ENCODE assay signal across 36 cellular contexts in the genomic region with DNA sequence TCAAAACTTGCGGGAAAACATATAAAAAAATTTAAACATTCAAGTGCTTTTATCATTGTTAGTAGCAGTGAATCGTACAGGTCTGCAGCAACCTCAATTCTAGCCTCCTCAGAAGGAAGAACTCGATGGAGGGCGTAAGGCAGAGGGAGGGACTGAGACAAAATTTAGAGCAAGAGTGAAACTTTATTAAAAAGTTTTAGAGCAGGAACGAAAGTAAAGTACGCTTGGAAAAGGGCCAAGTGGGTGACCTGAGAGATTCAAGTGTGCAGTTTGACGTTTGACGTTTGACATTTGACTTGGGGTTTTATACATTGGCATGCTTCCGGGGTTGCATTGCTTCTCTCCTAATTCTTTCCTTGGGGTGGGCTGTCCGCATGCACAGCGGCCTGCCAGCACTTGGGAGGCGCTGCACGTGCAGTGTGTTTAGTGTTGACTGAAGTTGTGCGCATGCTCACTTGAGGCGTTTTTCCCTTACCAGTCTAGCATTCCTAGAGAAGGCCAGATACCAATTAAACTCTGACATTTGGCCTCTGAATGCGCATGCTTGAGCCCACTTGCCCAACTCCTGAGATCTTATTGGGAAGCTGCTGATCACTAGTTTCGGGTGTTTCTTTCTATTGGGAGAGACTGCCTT.
"Had no signal": no experiment of that assay in that cellular context is flagged by ENCODE, and none has a peak within 500 bp of the region (broad histone marks: within the 10 kb centered on the region; RNA-seq: fewer than 3 reads in every experiment).

No MANE protein-coding gene starts in this region.

- DNase-seq: activated B cell treated with CpG ODN at 0.5 μM for 24 hours; activated CD4-positive, alpha-beta memory T cell treated with anti-CD3 and anti-CD28 coated beads for 36 hours; activated CD4-positive, alpha-beta T cell treated with anti-CD3 and anti-CD28 coated beads for 4 hours; activated CD4-positive, alpha-beta T cell treated with anti-CD3 and anti-CD28 coated beads, Interleukin-2, amount 50 U/mL, for 1 hour; activated CD4-positive, CD25-positive, alpha-beta regulatory T cell treated with anti-CD3 and anti-CD28 coated beads, Interleukin-2, amount 50 U/mL, for 72 hours; activated CD8-positive, alpha-beta memory T cell treated with anti-CD3 and anti-CD28 coated beads, Interleukin-2, amount 50 U/mL, for 4 hours; activated gamma-delta T cell treated with Interleukin-2 at 50 U/mL for 16 hours; activated naive CD4-positive, alpha-beta T cell treated with anti-CD3 and anti-CD28 coated beads for 36 hours; activated T-cell treated with anti-CD3 and anti-CD28 coated beads for 4 hours; activated T-cell treated with anti-CD3 and anti-CD28 coated beads, Interleukin-2, amount 50 U/mL, for 4 hours; anterior cingulate cortex; brain microvascular endothelial cell; central memory CD4-positive, alpha-beta T cell; Kasumi-1; MG63; MV-4-11; NCI-H1092; NCI-H1436 treated with DMSO at 0.1 percent for 48 hours; NCI-H1694 treated with DMSO at 0.1 percent for 48 hours; NCI-H2029; NCI-H2107; NCI-H2171; NCI-H510A; NCI-H526; NCI-H82; SIG-M5; SW 1271; T-helper 1 cell; T-helper 2 cell; T-helper 9 cell had no signal

- H3K27me3 ChIP-seq: brain microvascular endothelial cell, MG63 had no signal

- FAIRE-seq: colon had no signal

- H3K27ac ChIP-seq: brain microvascular endothelial cell, RWPE1, VCaP had no signal

- H3K36me3 ChIP-seq: brain microvascular endothelial cell, MG63 had no signal

- ATAC-seq: activated naive CD4-positive, alpha-beta T cell treated with anti-CD3 and anti-CD28 coated beads, Interleukin-2, amount 50 U/mL, for 72 hours; activated T-cell treated with anti-CD3 and anti-CD28 coated beads, Interleukin-2, amount 50 U/mL, for 4 hours; Panc1; Right ventricle myocardium inferior had no signal

- H3K9me3 ChIP-seq: MG63 had no signal

- H3K4me3 ChIP-seq: MG63 had no signal
